22 cellular contexts compared by ENCODE assay signal in the genomic region with DNA sequence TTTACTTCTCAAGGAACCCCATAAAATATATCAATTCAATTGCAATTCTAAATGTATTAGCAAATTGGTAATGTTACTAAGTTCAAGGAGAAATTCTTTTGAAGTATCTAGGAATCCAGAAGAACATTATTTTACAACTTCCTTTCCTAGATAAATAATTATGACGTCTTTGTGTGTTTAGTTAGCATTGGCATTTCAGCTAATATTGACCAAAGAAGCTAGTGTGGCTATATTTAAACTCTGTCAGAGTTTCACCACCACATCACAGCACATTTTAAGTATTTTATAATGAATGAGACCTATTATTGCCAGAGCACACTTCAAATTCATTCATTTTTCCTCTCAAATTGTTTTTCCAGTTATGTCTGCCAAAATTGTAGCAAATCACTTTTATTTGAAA. TPM values are rescaled to one million over a fixed set of nuclear protein-coding genes. Genes with fewer than 3 reads are reported as not detected.
DNase-seq lines count a peak whose midpoint lies in the region; ATAC-seq, FAIRE-seq and TF ChIP-seq lines count a peak whose summit lies in the region.
"Had no signal": no experiment of that assay in that cellular context is flagged by ENCODE, and none has a peak within 500 bp of the region (broad histone marks: within the 10 kb centered on the region; RNA-seq: fewer than 3 reads in every experiment).

No MANE protein-coding gene starts in this region.

- 5 to 10% methylated on average over 1 of the region's 1 CpG for WGBS in body of pancreas, 2 donors
- 4 to 6% methylated on average over 1 of the region's 1 CpG for WGBS in pancreas, 2 donors

- no peak for TF ChIP-seq CTCF in LNCaP clone FGC (IDR thresholded peaks at IDR 0.05; ENCODE audit: control insufficient read depth, extremely low read depth, insufficient read depth)
- no peak for TF ChIP-seq CTCF in body of pancreas (IDR thresholded peaks at IDR 0.05)
- no peak for TF ChIP-seq CTCF in pancreas (IDR thresholded peaks at IDR 0.05)

- H3K36me3 ChIP-seq in body of pancreas (replicated peaks in 1 of 2; ENCODE audit: insufficient read depth in 1 of 2, low read depth in 2 of 2) (no peaks in the 10 kb centered on the region), pancreas (no peaks in the 10 kb centered on the region)
- H3K36me3 ChIP-seq: BLaER1 treated with 17β-estradiol and CSF1 and Interleukin-3, amounts not matched to agents 10 nM and 100 nM had no signal

- TF ChIP-seq POLR2A in body of pancreas (IDR thresholded peaks at IDR 0.05) (no peak), erythroblast (IDR thresholded peaks at IDR 0.05; ENCODE audit: low read length) (no peak)

- peak; percentile 34 for FAIRE-seq in pancreas (lab: Jason Lieb, UNC)
- FAIRE-seq: GM12892, GM18507, H1 had no signal

- peak overlapping the region in 3 of 4 donors; percentile 13 to 66 (median 38) for H3K27ac ChIP-seq in body of pancreas
- peak overlapping the region in 1 of 4 donors; percentile 7 for H3K27ac ChIP-seq in pancreas
- H3K27ac ChIP-seq: BLaER1 treated with 17β-estradiol and CSF1 and Interleukin-3, amounts not matched to agents 10 nM and 100 nM had no signal

- H3K4me3 ChIP-seq in LNCaP clone FGC (ENCODE audit: low read depth, low read length) (no peak overlapping the region), body of pancreas (no peak overlapping the region), pancreas (no peak overlapping the region)
- H3K4me3 ChIP-seq: BLaER1 treated with 17β-estradiol and CSF1 and Interleukin-3, amounts not matched to agents 10 nM and 100 nM had no signal

- DNase-seq in SIG-M5 treated with dmso at 0.1 percent for 504 hours (lab: John Stamatoyannopoulos, UW; ENCODE audit: unreplicated experiment) (peak; percentile 22), SIG-M5 (lab: John Stamatoyannopoulos, UW) (no peak), LNCaP clone FGC (ENCODE audit: low read depth) (peak; percentile 56), body of pancreas (no peak), pancreas (no peak), NCI-H345 (lab: John Stamatoyannopoulos, UW) (no peak), erythroblast (lab: John Stamatoyannopoulos, UW) (no peak)
- DNase-seq: 8988T; CD4-positive, CD25-positive, alpha-beta regulatory T cell; CD8-positive, alpha-beta memory T cell; COR-L47; DMS 273 treated with DMSO at 0.1 percent for 48 hours; DMS79; GDM1; H9; KG1 had no signal

- ATAC-seq in body of pancreas: peak; percentile 84
- peak; percentile 75 to 83 (median 82) for ATAC-seq in pancreas
- ATAC-seq in HG03354 (IDR thresholded peaks at IDR 0.05; ENCODE audit: poor library complexity, severe bottlenecking, unreplicated experiment): no peak

- H3K9me3 ChIP-seq in body of pancreas (no peaks in the 10 kb centered on the region), pancreas (no peaks in the 10 kb centered on the region)

- H3K27me3 ChIP-seq in body of pancreas (no peaks in the 10 kb centered on the region), pancreas (no peaks in the 10 kb centered on the region)
- H3K27me3 ChIP-seq: BLaER1 treated with 17β-estradiol and CSF1 and Interleukin-3, amounts not matched to agents 10 nM and 100 nM had no signal

- intact Hi-C loops in body of pancreas (cut with DNase I) (no loop called here), pancreas (cut with DNase I) (no loop called here)

- H3K4me1 ChIP-seq in body of pancreas: peaks cover 41% of the 10 kb centered on the region
- H3K4me1 ChIP-seq in pancreas: peaks cover 15 to 25% (median 23%) of the 10 kb centered on the region in 3 donors
- H3K4me1 ChIP-seq: BLaER1 treated with 17β-estradiol and CSF1 and Interleukin-3, amounts not matched to agents 10 nM and 100 nM had no signal

RNA-seq across cellular contexts. Expression of gene PLK2, which starts 19.0 kb away (rescaled TPM):
- total RNA-seq in body of pancreas (10 to 100 TPM; 24.4 to 30.7 TPM), pancreas (10 to 100 TPM; 16.2 to 40.3 (median 25.6) TPM)
- polyA plus RNA-seq in pancreas: 10 to 100 TPM; 16.3 to 47.8 TPM

RNA-seq across cellular contexts. Expression of gene GAPT, which starts 50.4 kb away (rescaled TPM):
- 1 to 10 TPM in 1 of 2 donors, not detected in 1; 1.3 TPM for total RNA-seq in body of pancreas
- 1 to 10 TPM in 3 of 6 donors, under 1 TPM in 1, not detected in 2; 0.16 to 3.2 (median 1.3) TPM for total RNA-seq in pancreas
- polyA plus RNA-seq in pancreas: under 1 TPM; 0.28 to 0.38 TPM
- total RNA-seq: Daoy, H1, H9 had no signal
- polyA plus RNA-seq: H1 had no signal

Comparison
In these comparisons a context has a peak if more than half of its experiments do, and no peak if none do; other contexts are left out.
1. DNase-seq: peak in SIG-M5 treated with dmso at 0.1 percent for 504 hours (single experiment) and LNCaP clone FGC (single experiment); none in SIG-M5 (single experiment), body of pancreas (0 of 4), pancreas (0 of 6), NCI-H345 (single experiment) and erythroblast (0 of 2).